Comparison of ENCODE assay signal across 10 cellular contexts in genomic region chr9:122214507-122214906, GRCh38. TPM values are rescaled to one million over a fixed set of nuclear protein-coding genes. Genes with fewer than 3 reads are reported as not detected.
DNase-seq lines count a peak whose midpoint lies in the region; ATAC-seq and TF ChIP-seq lines count a peak whose summit lies in the region.
"Had no signal": no experiment of that assay in that cellular context is flagged by ENCODE, and none has a peak within 500 bp of the region (broad histone marks: within the 10 kb centered on the region; RNA-seq: fewer than 3 reads in every experiment).

No MANE protein-coding gene starts in this region.

- peaks cover 18% of the 10 kb centered on the region for H3K4me1 Mint-ChIP-seq in activated T-helper 2 cell treated with anti-CD3 and anti-CD28 coated beads, Interferon-gamma antibody, Interleukin-2, Interleukin-4, amounts not matched to agents 10 μg/mL and 5 μg/mL and 100 μg/mL, durations not matched to agents 14 hours and 24 hours and 36 hours (ENCODE audit: low read depth)

- DNase-seq in left ventricle myocardium inferior (no peak), cardiac septum (ENCODE audit: low spot score) (no peak), testis (no peak), GOT3 (lab: John Stamatoyannopoulos, UW) (no peak), NCI-H1694 treated with DMSO at 0.1 percent for 48 hours (lab: John Stamatoyannopoulos, UW) (no peak)
- DNase-seq in activated T-helper 2 cell treated with anti-CD3 and anti-CD28 coated beads, Interferon-gamma antibody, Interleukin-2, Interleukin-4, amounts not matched to agents 10 μg/mL and 5 μg/mL and 100 μg/mL, durations not matched to agents 14 hours and 24 hours and 36 hours (ENCODE audit: low spot score): no peak

- H3K27ac ChIP-seq in left ventricle myocardium inferior (replicated peaks) (no peak overlapping the region), iPS-20b (ENCODE audit: low read length) (no peak overlapping the region), testis (no peak overlapping the region)
- H3K27ac ChIP-seq: ascending aorta had no signal

- no peaks in the 10 kb centered on the region for H3K9me3 ChIP-seq in left ventricle myocardium inferior (replicated peaks)
- peaks cover 5% of the 10 kb centered on the region; the same call in 1 of the 2 replicates for H3K9me3 ChIP-seq in iPS-20b (ENCODE audit: insufficient read depth, low read depth, low read length)
- no peaks in the 10 kb centered on the region for H3K9me3 ChIP-seq in testis
- H3K9me3 ChIP-seq: ascending aorta had no signal

- no peaks in the 10 kb centered on the region for H3K36me3 Mint-ChIP-seq in activated T-helper 2 cell treated with anti-CD3 and anti-CD28 coated beads, Interferon-gamma antibody, Interleukin-2, Interleukin-4, amounts not matched to agents 10 μg/mL and 5 μg/mL and 100 μg/mL, durations not matched to agents 14 hours and 24 hours and 36 hours (ENCODE audit: low read depth)

- no peak overlapping the region for H3K9ac ChIP-seq in iPS-20b (ENCODE audit: low read depth, low read length)

- no peak for TF ChIP-seq POLR2A in testis (IDR thresholded peaks at IDR 0.05)

- TF ChIP-seq CTCF in left ventricle myocardium inferior (IDR thresholded peaks at IDR 0.05; ENCODE audit: borderline replicate concordance): no peak
- TF ChIP-seq CTCF in testis (IDR thresholded peaks at IDR 0.05): no peak

- intact Hi-C loops in left ventricle myocardium inferior (cut with micrococcal nuclease): no loop called here
- intact Hi-C loops in cardiac septum (cut with DNase I): no loop called here
- intact Hi-C loops in activated T-helper 2 cell treated with anti-CD3 and anti-CD28 coated beads, Interferon-gamma antibody, Interleukin-2, Interleukin-4, amounts not matched to agents 10 μg/mL and 5 μg/mL and 100 μg/mL, durations not matched to agents 14 hours and 24 hours and 36 hours (cut with micrococcal nuclease): no loop called here
- intact Hi-C loops in testis (cut with DNase I; ENCODE audit: low total_unique reads): no loop called here

- H3K27me3 Mint-ChIP-seq in activated T-helper 2 cell treated with anti-CD3 and anti-CD28 coated beads, Interferon-gamma antibody, Interleukin-2, Interleukin-4, amounts not matched to agents 10 μg/mL and 5 μg/mL and 100 μg/mL, durations not matched to agents 14 hours and 24 hours and 36 hours (ENCODE audit: low read depth): peaks cover 69% of the 10 kb centered on the region

- H3K36me3 ChIP-seq in left ventricle myocardium inferior (no peaks in the 10 kb centered on the region), iPS-20b (ENCODE audit: insufficient read depth, low read depth, low read length) (no peaks in the 10 kb centered on the region), testis (ENCODE audit: low read depth, missing control alignments) (no peaks in the 10 kb centered on the region)
- H3K36me3 ChIP-seq: ascending aorta had no signal

- H3K4me3 ChIP-seq in left ventricle myocardium inferior (peak overlapping the region; percentile 58), iPS-20b (ENCODE audit: low read length) (peak overlapping the region; percentile 63), testis (peak overlapping the region; percentile 41 to 56)

- peak overlapping the region; percentile 40 for H3K4me3 Mint-ChIP-seq in activated T-helper 2 cell treated with anti-CD3 and anti-CD28 coated beads, Interferon-gamma antibody, Interleukin-2, Interleukin-4, amounts not matched to agents 10 μg/mL and 5 μg/mL and 100 μg/mL, durations not matched to agents 14 hours and 24 hours and 36 hours (ENCODE audit: low read depth)

- H3K4me1 ChIP-seq in left ventricle myocardium inferior (peaks cover 25% of the 10 kb centered on the region), iPS-20b (ENCODE audit: insufficient read depth, low read length) (no peaks in the 10 kb centered on the region), testis (peaks cover 16% of the 10 kb centered on the region)

- H3K9me3 Mint-ChIP-seq in activated T-helper 2 cell treated with anti-CD3 and anti-CD28 coated beads, Interferon-gamma antibody, Interleukin-2, Interleukin-4, amounts not matched to agents 10 μg/mL and 5 μg/mL and 100 μg/mL, durations not matched to agents 14 hours and 24 hours and 36 hours: no peaks in the 10 kb centered on the region

- no peak for ATAC-seq in HG03469 (IDR thresholded peaks at IDR 0.05; ENCODE audit: unreplicated experiment)

- no peak overlapping the region for H3K27ac Mint-ChIP-seq in activated T-helper 2 cell treated with anti-CD3 and anti-CD28 coated beads, Interferon-gamma antibody, Interleukin-2, Interleukin-4, amounts not matched to agents 10 μg/mL and 5 μg/mL and 100 μg/mL, durations not matched to agents 14 hours and 24 hours and 36 hours

- WGBS in testis, 2 donors: 18 to 38% methylated on average over 8 to 9 of the region's 9 CpGs

- H3K27me3 ChIP-seq in left ventricle myocardium inferior (ENCODE audit: low read depth): peaks cover 96% of the 10 kb centered on the region
- peaks cover 96% of the 10 kb centered on the region for H3K27me3 ChIP-seq in iPS-20b (ENCODE audit: insufficient read depth, low read length)
- peaks cover 3% of the 10 kb centered on the region for H3K27me3 ChIP-seq in testis

RNA-seq across cellular contexts. Expression of gene LHX6, which starts 14.2 kb away (rescaled TPM):
- total RNA-seq in left ventricle myocardium inferior: 4.4 TPM
- 10.8 TPM for total RNA-seq in cardiac septum
- not detected in 2 replicates for total RNA-seq in activated T-helper 2 cell treated with anti-CD3 and anti-CD28 coated beads, Interferon-gamma antibody, Interleukin-2, Interleukin-4, amounts not matched to agents 10 μg/mL and 5 μg/mL and 100 μg/mL, durations not matched to agents 14 hours and 24 hours and 36 hours
- total RNA-seq in testis: 10 to 100 TPM in 1 of 2 donors, 1 to 10 TPM in 1; 8.8 to 11.5 TPM
- polyA plus RNA-seq in testis (ENCODE audit: insufficient read depth, low read depth, low replicate concordance): 8.8 TPM

RNA-seq across cellular contexts. Expression of gene RBM18, which starts 50.1 kb away (rescaled TPM):
- total RNA-seq in left ventricle myocardium inferior (40.7 TPM), cardiac septum (32.3 TPM), testis (10 to 100 TPM; 10.0 to 11.8 TPM)
- 19.4 and 21.9 TPM in 2 replicates for total RNA-seq in activated T-helper 2 cell treated with anti-CD3 and anti-CD28 coated beads, Interferon-gamma antibody, Interleukin-2, Interleukin-4, amounts not matched to agents 10 μg/mL and 5 μg/mL and 100 μg/mL, durations not matched to agents 14 hours and 24 hours and 36 hours
- 22.1 TPM for polyA plus RNA-seq in testis (ENCODE audit: insufficient read depth, low read depth, low replicate concordance)

RNA-seq across cellular contexts. Expression of gene MRRF, which starts 50.2 kb away (rescaled TPM):
- total RNA-seq in left ventricle myocardium inferior (35.8 TPM), cardiac septum (35.9 TPM), testis (10 to 100 TPM; 45.5 to 54.1 TPM)
- 57.0 and 58.8 TPM in 2 replicates for total RNA-seq in activated T-helper 2 cell treated with anti-CD3 and anti-CD28 coated beads, Interferon-gamma antibody, Interleukin-2, Interleukin-4, amounts not matched to agents 10 μg/mL and 5 μg/mL and 100 μg/mL, durations not matched to agents 14 hours and 24 hours and 36 hours
- 63.4 TPM for polyA plus RNA-seq in testis (ENCODE audit: insufficient read depth, low read depth, low replicate concordance)

RNA-seq across cellular contexts. Expression of gene MORN5, which starts 54.8 kb away (rescaled TPM):
- total RNA-seq in left ventricle myocardium inferior: not detected
- total RNA-seq in cardiac septum: not detected
- not detected in 2 replicates for total RNA-seq in activated T-helper 2 cell treated with anti-CD3 and anti-CD28 coated beads, Interferon-gamma antibody, Interleukin-2, Interleukin-4, amounts not matched to agents 10 μg/mL and 5 μg/mL and 100 μg/mL, durations not matched to agents 14 hours and 24 hours and 36 hours
- total RNA-seq in testis: 10 to 100 TPM; 19.2 to 34.7 TPM
- 183 TPM for polyA plus RNA-seq in testis (ENCODE audit: insufficient read depth, low read depth, low replicate concordance)
- total RNA-seq: ascending aorta, subcutaneous adipose tissue had no signal

RNA-seq across cellular contexts. Expression of gene NDUFA8, which starts 54.9 kb away (rescaled TPM):
- total RNA-seq in left ventricle myocardium inferior (311 TPM), cardiac septum (230 TPM), testis (10 to 100 TPM; 59.4 to 62.1 TPM)
- total RNA-seq in activated T-helper 2 cell treated with anti-CD3 and anti-CD28 coated beads, Interferon-gamma antibody, Interleukin-2, Interleukin-4, amounts not matched to agents 10 μg/mL and 5 μg/mL and 100 μg/mL, durations not matched to agents 14 hours and 24 hours and 36 hours: 45.4 and 48.7 TPM in 2 replicates
- 219 TPM for polyA plus RNA-seq in testis (ENCODE audit: insufficient read depth, low read depth, low replicate concordance)
